ENCODE assay signal across 29 cellular contexts in genomic region chr18:35807942-35808341, GRCh38.
"Had no signal": no experiment of that assay in that cellular context is flagged by ENCODE, and none has a peak within 500 bp of the region (broad histone marks: within the 10 kb centered on the region; RNA-seq: fewer than 3 reads in every experiment).

No MANE protein-coding gene starts in this region.

- H3K36me3 Mint-ChIP-seq: activated naive CD4-positive, alpha-beta T cell treated with anti-CD3 and anti-CD28 coated beads, Interleukin-2, amount 50 U/mL, for 24 hours; activated naive CD8-positive, alpha-beta T cell treated with anti-CD3 and anti-CD28 coated beads for 36 hours; brain had no signal

- H3K9me3 Mint-ChIP-seq: activated CD4-positive, alpha-beta T cell treated with anti-CD3 and anti-CD28 coated beads, Interleukin-2, amount 10 ng/mL, durations not matched to agents 7 days and 5 days; activated CD8-positive, alpha-beta T cell treated with anti-CD3 and anti-CD28 coated beads for 36 hours; activated naive CD4-positive, alpha-beta T cell treated with anti-CD3 and anti-CD28 coated beads for 36 hours; activated naive CD4-positive, alpha-beta T cell treated with anti-CD3 and anti-CD28 coated beads, Interleukin-2, amount 50 U/mL, for 24 hours; activated naive CD8-positive, alpha-beta T cell treated with anti-CD3 and anti-CD28 coated beads for 36 hours; activated naive CD8-positive, alpha-beta T cell treated with anti-CD3 and anti-CD28 coated beads, Interleukin-2, amount 50 U/mL, for 24 hours; activated T-helper 1 cell treated with anti-CD3 and anti-CD28 coated beads, Interleukin-12 subunit alpha, Interleukin-12 subunit beta, Interleukin-2, Interleukin-4 antibody, amounts not matched to agents 30 ng/mL and 10 ng/mL and 1 ng/mL, durations not matched to agents 14 hours and 24 hours and 36 hours; activated T-helper 2 cell treated with anti-CD3 and anti-CD28 coated beads, Interferon-gamma antibody, Interleukin-2, Interleukin-4, amounts not matched to agents 10 μg/mL and 5 μg/mL and 100 μg/mL, durations not matched to agents 14 hours and 24 hours and 36 hours; T-helper 2 cell treated with Interferon-gamma antibody and Interleukin-4, amounts not matched to agents 5 μg/mL and 100 μg/mL, for 36 hours had no signal

- H3K27me3 Mint-ChIP-seq: brain had no signal

- DNase-seq: activated CD4-positive, alpha-beta T cell treated with anti-CD3 and anti-CD28 coated beads for 1 hour; activated CD4-positive, alpha-beta T cell treated with anti-CD3 and anti-CD28 coated beads for 4 hours; activated CD4-positive, alpha-beta T cell treated with anti-CD3 and anti-CD28 coated beads, Interleukin-2, amount 10 ng/mL, durations not matched to agents 7 days and 5 days; activated CD4-positive, alpha-beta T cell treated with anti-CD3 and anti-CD28 coated beads, Interleukin-2, amount 50 U/mL, for 4 hours; activated CD8-positive, alpha-beta memory T cell treated with anti-CD3 and anti-CD28 coated beads for 24 hours; activated CD8-positive, alpha-beta T cell treated with anti-CD3 and anti-CD28 coated beads for 36 hours; activated effector memory CD4-positive, alpha-beta T cell treated with anti-CD3 and anti-CD28 coated beads, Interleukin-2, amount 50 U/mL, for 16 hours; activated naive CD4-positive, alpha-beta T cell treated with anti-CD3 and anti-CD28 coated beads for 36 hours; activated naive CD8-positive, alpha-beta T cell treated with anti-CD3 and anti-CD28 coated beads for 36 hours; activated naive CD8-positive, alpha-beta T cell treated with anti-CD3 and anti-CD28 coated beads, Interleukin-2, amount 50 U/mL, for 24 hours; activated T-cell treated with anti-CD3 and anti-CD28 coated beads, Interleukin-2, amount 50 U/mL, for 48 hours; adrenal gland; amygdala; aorta; central memory CD4-positive, alpha-beta T cell; cerebellar nuclear complex; colonic mucosa; effector CD8-positive, alpha-beta T cell; esophagus squamous epithelium; foreskin melanocyte; head of caudate nucleus; T-helper 1 cell; T-helper 17 cell; T1000 had no signal

- H3K27ac Mint-ChIP-seq: activated CD4-positive, alpha-beta T cell treated with anti-CD3 and anti-CD28 coated beads, Interleukin-2, amount 10 ng/mL, durations not matched to agents 7 days and 5 days; activated CD8-positive, alpha-beta T cell treated with anti-CD3 and anti-CD28 coated beads for 36 hours; activated naive CD4-positive, alpha-beta T cell treated with anti-CD3 and anti-CD28 coated beads for 36 hours; activated naive CD8-positive, alpha-beta T cell treated with anti-CD3 and anti-CD28 coated beads for 36 hours; activated naive CD8-positive, alpha-beta T cell treated with anti-CD3 and anti-CD28 coated beads, Interleukin-2, amount 50 U/mL, for 24 hours; activated T-helper 1 cell treated with anti-CD3 and anti-CD28 coated beads, Interleukin-12 subunit alpha, Interleukin-12 subunit beta, Interleukin-2, Interleukin-4 antibody, amounts not matched to agents 30 ng/mL and 10 ng/mL and 1 ng/mL, durations not matched to agents 14 hours and 24 hours and 36 hours; activated T-helper 2 cell treated with anti-CD3 and anti-CD28 coated beads, Interferon-gamma antibody, Interleukin-2, Interleukin-4, amounts not matched to agents 10 μg/mL and 5 μg/mL and 100 μg/mL, durations not matched to agents 14 hours and 24 hours and 36 hours; brain; T-helper 17 cell; T-helper 2 cell treated with Interferon-gamma antibody and Interleukin-4, amounts not matched to agents 5 μg/mL and 100 μg/mL, for 36 hours had no signal

- H3K4me3 Mint-ChIP-seq: activated CD4-positive, alpha-beta T cell treated with anti-CD3 and anti-CD28 coated beads, Interleukin-2, amount 10 ng/mL, durations not matched to agents 7 days and 5 days; activated CD8-positive, alpha-beta T cell treated with anti-CD3 and anti-CD28 coated beads for 36 hours; activated naive CD4-positive, alpha-beta T cell treated with anti-CD3 and anti-CD28 coated beads for 36 hours; activated naive CD4-positive, alpha-beta T cell treated with anti-CD3 and anti-CD28 coated beads, Interleukin-2, amount 50 U/mL, for 24 hours; activated naive CD8-positive, alpha-beta T cell treated with anti-CD3 and anti-CD28 coated beads for 36 hours; activated naive CD8-positive, alpha-beta T cell treated with anti-CD3 and anti-CD28 coated beads, Interleukin-2, amount 50 U/mL, for 24 hours; activated T-helper 1 cell treated with anti-CD3 and anti-CD28 coated beads, Interleukin-12 subunit alpha, Interleukin-12 subunit beta, Interleukin-2, Interleukin-4 antibody, amounts not matched to agents 30 ng/mL and 10 ng/mL and 1 ng/mL, durations not matched to agents 14 hours and 24 hours and 36 hours; brain; T-helper 17 cell; T-helper 2 cell treated with Interferon-gamma antibody and Interleukin-4, amounts not matched to agents 5 μg/mL and 100 μg/mL, for 36 hours had no signal

- H3K4me1 Mint-ChIP-seq: activated naive CD4-positive, alpha-beta T cell treated with anti-CD3 and anti-CD28 coated beads, Interleukin-2, amount 50 U/mL, for 24 hours; brain; T-helper 17 cell had no signal
